10 cellular contexts compared by ENCODE assay signal in genomic region chr6:35725721-35726438, GRCh38. TPM values are rescaled to one million over a fixed set of nuclear protein-coding genes. Genes with fewer than 3 reads are reported as not detected.
DNase-seq lines count a peak whose midpoint lies in the region; TF ChIP-seq lines count a peak whose summit lies in the region.
"Had no signal": no experiment of that assay in that cellular context is flagged by ENCODE, and none has a peak within 500 bp of the region (broad histone marks: within the 10 kb centered on the region; RNA-seq: fewer than 3 reads in every experiment).

No MANE protein-coding gene starts in this region.

- TF ChIP-seq CTCF in colonic mucosa (IDR thresholded peaks at IDR 0.05), result no peak

- DNase-seq in stimulated activated CD4-positive, alpha-beta T cell treated with anti-CD3 and anti-CD28 coated beads, Interleukin-15, amount 100 ng/mL, for 24 hours, result peak; percentile 33
- no peak for DNase-seq in stimulated activated CD4-positive, alpha-beta T cell treated with anti-CD3 and anti-CD28 coated beads, Interleukin-2, amount 100 ng/mL, for 48 hours
- peak; percentile 92 for DNase-seq in colonic mucosa
- no peak for DNase-seq in A172 (ENCODE audit: low spot score)
- DNase-seq in NCI-H774 (lab: John Stamatoyannopoulos, UW), result no peak
- DNase-seq in stimulated activated CD4-positive, alpha-beta T cell treated with anti-CD3 and anti-CD28 coated beads, Interleukin-2, amount 100 ng/mL, for 24 hours, result no peak
- no peak for DNase-seq in activated CD4-positive, alpha-beta T cell treated with anti-CD3 and anti-CD28 coated beads, Interleukin-2, amount 50 U/mL, for 4 hours

- peak overlapping the region; percentile 52 to 85 for H3K9ac ChIP-seq in colonic mucosa (ENCODE audit: low read depth in 2 of 2, low read length in 2 of 2)

- peaks cover 49% of the 10 kb centered on the region for H3K4me1 ChIP-seq in colonic mucosa
- peaks cover 49 to 55% of the 10 kb centered on the region in 2 donors for H3K4me1 ChIP-seq in muscle layer of duodenum (ENCODE audit: control insufficient read depth in 1 of 2, insufficient read depth in 2 of 2, low read length in 2 of 2)

- H3K9me3 ChIP-seq in colonic mucosa (no peaks in the 10 kb centered on the region), muscle layer of duodenum (ENCODE audit: control insufficient read depth in 1 of 2, low read length in 2 of 2) (no peaks in the 10 kb centered on the region)

- H3K27me3 ChIP-seq in colonic mucosa, result no peaks in the 10 kb centered on the region
- no peaks in the 10 kb centered on the region for H3K27me3 ChIP-seq in muscle layer of duodenum (ENCODE audit: low read depth, low read length)

- intact Hi-C loops in colonic mucosa (cut with DNase I), result no loop called here

- H3K27ac ChIP-seq in colonic mucosa, result peak overlapping the region; percentile 97
- H3K27ac ChIP-seq in muscle layer of duodenum (ENCODE audit: low read length), result peak overlapping the region; percentile 95

- no peak overlapping the region for H3K4me3 ChIP-seq in colonic mucosa
- H3K4me3 ChIP-seq in muscle layer of duodenum (ENCODE audit: low read depth in 1 of 2, low read length in 2 of 2), result peak overlapping the region; percentile 2 to 37

- H3K36me3 ChIP-seq in colonic mucosa, result no peaks in the 10 kb centered on the region
- no peaks in the 10 kb centered on the region for H3K36me3 ChIP-seq in muscle layer of duodenum (ENCODE audit: control insufficient read depth in 1 of 2, insufficient read depth in 2 of 2, low read length in 2 of 2)

RNA-seq across cellular contexts. Expression of gene ARMC12, which starts 11.0 kb away (rescaled TPM):
- total RNA-seq in colonic mucosa, result under 1 TPM in 1 of 2 donors, not detected in 1; 0.30 TPM
- total RNA-seq in A172 (2014; rRNA removed; shearing (Covaris generic)), result 0.24 and 0.55 TPM in 2 replicates
- total RNA-seq: SK-MEL-5 had no signal

RNA-seq across cellular contexts. Expression of gene FKBP5, which starts 37.2 kb away (rescaled TPM):
- 10 to 100 TPM; 29.1 to 54.7 TPM for total RNA-seq in colonic mucosa
- total RNA-seq in A172 (2014; rRNA removed; shearing (Covaris generic)), result 8.3 TPM in 2 replicates

RNA-seq across cellular contexts. Expression of gene CLPSL2, which starts 50.5 kb away (rescaled TPM):
- total RNA-seq in colonic mucosa, result not detected
- total RNA-seq in A172 (2014; rRNA removed; shearing (Covaris generic)), result 4.7 TPM in 1 of 2 replicates, not detected in the other
- total RNA-seq: lung microvascular endothelial cell, SK-MEL-5 had no signal

RNA-seq across cellular contexts. Expression of gene CLPSL1, which starts 54.9 kb away (rescaled TPM):
- total RNA-seq in colonic mucosa, result not detected
- not detected in 2 replicates for total RNA-seq in A172 (2014; rRNA removed; shearing (Covaris generic))
- total RNA-seq: lung microvascular endothelial cell, SK-MEL-5 had no signal

Comparison
In these comparisons a context has a peak if more than half of its experiments do, and no peak if none do; other contexts are left out.
1. DNase-seq: peak in stimulated activated CD4-positive, alpha-beta T cell treated with anti-CD3 and anti-CD28 coated beads, Interleukin-15, amount 100 ng/mL, for 24 hours (single experiment) and colonic mucosa (single experiment); none in stimulated activated CD4-positive, alpha-beta T cell treated with anti-CD3 and anti-CD28 coated beads, Interleukin-2, amount 100 ng/mL, for 48 hours (0 of 2), A172 (single experiment), NCI-H774 (single experiment), stimulated activated CD4-positive, alpha-beta T cell treated with anti-CD3 and anti-CD28 coated beads, Interleukin-2, amount 100 ng/mL, for 24 hours (0 of 2) and activated CD4-positive, alpha-beta T cell treated with anti-CD3 and anti-CD28 coated beads, Interleukin-2, amount 50 U/mL, for 4 hours (0 of 2).